ENCODE assay signal across 21 cellular contexts in genomic region chr13:40876020-40876738, GRCh38.
"Had no signal": no experiment of that assay in that cellular context is flagged by ENCODE, and none has a peak within 500 bp of the region (broad histone marks: within the 10 kb centered on the region; RNA-seq: fewer than 3 reads in every experiment).

No MANE protein-coding gene starts in this region.

- H3K27ac ChIP-seq: breast epithelium, colonic mucosa, left lung, neural progenitor cell, right atrium auricular region, tibial nerve had no signal

- H3K9ac ChIP-seq: neural progenitor cell had no signal

- H2AFZ ChIP-seq: neural progenitor cell had no signal

- H3K4me1 ChIP-seq: breast epithelium, colonic mucosa, left lung, neural progenitor cell, tibial nerve had no signal

- H3K27me3 ChIP-seq: breast epithelium, colonic mucosa, left lung, neural progenitor cell, right atrium auricular region, tibial nerve had no signal

- DNase-seq: activated B cell treated with CpG ODN at 0.5 μM for 24 hours; activated CD4-positive, alpha-beta T cell treated with anti-CD3 and anti-CD28 coated beads for 36 hours; activated CD4-positive, alpha-beta T cell treated with anti-CD3 and anti-CD28 coated beads, Interleukin-2, amount 50 U/mL, for 4 hours; activated CD8-positive, alpha-beta memory T cell treated with anti-CD3 and anti-CD28 coated beads, Interleukin-2, amount 50 U/mL, for 48 hours; activated naive CD4-positive, alpha-beta T cell; activated naive CD8-positive, alpha-beta T cell treated with anti-CD3 and anti-CD28 coated beads for 36 hours; activated T-cell treated with anti-CD3 and anti-CD28 coated beads, Interleukin-2, amount 50 U/mL, for 4 hours; colonic mucosa; endodermal cell; foreskin fibroblast; left lung; naive thymus-derived CD8-positive, alpha-beta T cell; stimulated activated CD4-positive, alpha-beta T cell treated with anti-CD3 and anti-CD28 coated beads, Interleukin-12 subunit alpha, Interleukin-12 subunit beta, amount 100 ng/mL, for 4 hours; stimulated activated CD4-positive, alpha-beta T cell treated with anti-CD3 and anti-CD28 coated beads, Interleukin-4, amount 100 ng/mL, for 4 hours; T-helper 9 cell had no signal

- H3K4me3 ChIP-seq: breast epithelium, colonic mucosa, left lung, neural progenitor cell, right atrium auricular region, tibial nerve had no signal

- H3K4me2 ChIP-seq: neural progenitor cell had no signal

- ATAC-seq: activated CD4-positive, alpha-beta T cell treated with anti-CD3 and anti-CD28 coated beads for 36 hours; activated T-cell treated with anti-CD3 and anti-CD28 coated beads, Interleukin-2, amount 50 U/mL, for 4 hours; left lung; naive thymus-derived CD8-positive, alpha-beta T cell had no signal

- FAIRE-seq: astrocyte, urothelium cell line had no signal

- H3K36me3 ChIP-seq: colonic mucosa, neural progenitor cell had no signal
